ENCODE assay signal across 8 cellular contexts in genomic region chr17:76732734-76733617, GRCh38. TPM values are rescaled to one million over a fixed set of nuclear protein-coding genes. Genes with fewer than 3 reads are reported as not detected.
A peak's percentile ranks its signal among the peaks of the same experiment; 100 is the strongest.
DNase-seq lines count a peak whose midpoint lies in the region; ATAC-seq and TF ChIP-seq lines count a peak whose summit lies in the region.

No MANE protein-coding gene starts in this region.

- H3K4me2 ChIP-seq in OCI-LY1 (ENCODE audit: low read length) (peak overlapping the region; percentile 89), skeletal muscle satellite cell (ENCODE audit: low read length) (peak overlapping the region; percentile 94)

- DNase-seq in activated CD4-positive, alpha-beta T cell treated with anti-CD3 and anti-CD28 coated beads, Interleukin-2, amount 10 ng/mL, durations not matched to agents 24 days and 14 days: no peak
- no peak for DNase-seq in activated CD4-positive, alpha-beta T cell treated with anti-CD3 and anti-CD28 coated beads, Interleukin-2, amount 50 U/mL, for 48 hours
- DNase-seq in endodermal cell (peak; percentile 56), mucosa of descending colon (no peak), aorta (no peak)

- H3K27ac ChIP-seq in OCI-LY1 (ENCODE audit: low read depth, low read length, poor library complexity, severe bottlenecking) (peak overlapping the region; percentile 96), endodermal cell (ENCODE audit: low read depth, low read length) (peak overlapping the region; percentile 5), aorta (ENCODE audit: low read depth in 1 of 2, low read length in 2 of 2) (no peak overlapping the region)

- H3K4me1 Mint-ChIP-seq in activated CD4-positive, alpha-beta T cell treated with anti-CD3 and anti-CD28 coated beads, Interleukin-2, amount 10 ng/mL, durations not matched to agents 24 days and 14 days: peaks cover 40% of the 10 kb centered on the region
- peaks cover 15% of the 10 kb centered on the region for H3K4me1 Mint-ChIP-seq in endodermal cell

- H3K4me3 ChIP-seq in OCI-LY1 (ENCODE audit: low read depth, low read length, poor library complexity, severe bottlenecking) (peak overlapping the region; percentile 96), endodermal cell (ENCODE audit: low read length) (peak overlapping the region; percentile 90), skeletal muscle satellite cell (ENCODE audit: low read length) (peak overlapping the region; percentile 99), mucosa of descending colon (no peak overlapping the region), aorta (ENCODE audit: low read length in 2 of 2) (no peak overlapping the region)

- H3K36me3 ChIP-seq in OCI-LY1 (ENCODE audit: insufficient read depth, low read length): peaks cover 73% of the 10 kb centered on the region
- peaks cover 46% of the 10 kb centered on the region for H3K36me3 ChIP-seq in endodermal cell (ENCODE audit: control insufficient read depth, insufficient read depth, low read length)
- peaks cover 52% of the 10 kb centered on the region for H3K36me3 ChIP-seq in skeletal muscle satellite cell (ENCODE audit: insufficient read depth, low read length)
- H3K36me3 ChIP-seq in mucosa of descending colon (ENCODE audit: low read depth): no peaks in the 10 kb centered on the region
- H3K36me3 ChIP-seq in aorta (ENCODE audit: control insufficient read depth in 1 of 2, insufficient read depth in 2 of 2, low read length in 1 of 2): peaks cover 3 to 4% of the 10 kb centered on the region in 2 donors

- intact Hi-C loops in activated CD4-positive, alpha-beta T cell treated with anti-CD3 and anti-CD28 coated beads, Interleukin-2, amount 10 ng/mL, durations not matched to agents 24 days and 14 days (cut with micrococcal nuclease): loop anchor here (10.0 kb wide), 1 partner anchor 658 kb away; the partner anchor contains the start of genes GALR2, SRP68 and ZACN
- intact Hi-C loops in mucosa of descending colon (cut with DNase I, micrococcal nuclease) (no loop called here), aorta (cut with DNase I) (no loop called here)

- H3K9me3 ChIP-seq in OCI-LY1 (ENCODE audit: low read length): no peaks in the 10 kb centered on the region
- H3K9me3 ChIP-seq in endodermal cell (ENCODE audit: control insufficient read depth, low read length): no peaks in the 10 kb centered on the region
- no peaks in the 10 kb centered on the region for H3K9me3 ChIP-seq in skeletal muscle satellite cell (replicated peaks; ENCODE audit: low read length)
- no peaks in the 10 kb centered on the region for H3K9me3 ChIP-seq in mucosa of descending colon
- no peaks in the 10 kb centered on the region for H3K9me3 ChIP-seq in aorta (ENCODE audit: control insufficient read depth, low read length)

- peak overlapping the region; percentile 92 for H3K4me3 Mint-ChIP-seq in activated CD4-positive, alpha-beta T cell treated with anti-CD3 and anti-CD28 coated beads, Interleukin-2, amount 10 ng/mL, durations not matched to agents 24 days and 14 days
- peak overlapping the region; percentile 100 for H3K4me3 Mint-ChIP-seq in endodermal cell

- 98 to 100% methylated on average over 1 to 2 of the region's 3 CpGs for WGBS in endodermal cell (ENCODE audit: insufficient coverage in 1 of 2, insufficient read length in 1 of 2), 2 experiments
- 35 to 40% methylated on average over 3 of the region's 3 CpGs for WGBS in aorta, 2 donors

- H3K27me3 ChIP-seq in OCI-LY1 (ENCODE audit: insufficient read depth, low read length) (no peaks in the 10 kb centered on the region), endodermal cell (ENCODE audit: control insufficient read depth, insufficient read depth, low read length, poor library complexity, severe bottlenecking) (no peaks in the 10 kb centered on the region), skeletal muscle satellite cell (ENCODE audit: control insufficient read depth, insufficient read depth, low read length) (no peaks in the 10 kb centered on the region), aorta (ENCODE audit: control insufficient read depth in 1 of 2, insufficient read depth in 2 of 2, low read length in 1 of 2) (peaks cover 0 to 2% of the 10 kb centered on the region in 2 donors)

- no peaks in the 10 kb centered on the region for H3K9me3 Mint-ChIP-seq in activated CD4-positive, alpha-beta T cell treated with anti-CD3 and anti-CD28 coated beads, Interleukin-2, amount 10 ng/mL, durations not matched to agents 24 days and 14 days
- H3K9me3 Mint-ChIP-seq in endodermal cell: no peaks in the 10 kb centered on the region

- no peak overlapping the region for H2AFZ ChIP-seq in OCI-LY1 (ENCODE audit: low read length)

- no peak for TF ChIP-seq CTCF in OCI-LY1 (IDR thresholded peaks at IDR 0.05; ENCODE audit: low read length)
- no peak for TF ChIP-seq CTCF in endodermal cell (conservative IDR thresholded peaks at IDR 0.05)
- no peak for TF ChIP-seq CTCF in mucosa of descending colon (IDR thresholded peaks at IDR 0.05)

- H3K4me1 ChIP-seq in OCI-LY1 (ENCODE audit: insufficient read depth, low read length, severe bottlenecking) (peaks cover 58% of the 10 kb centered on the region), endodermal cell (ENCODE audit: control insufficient read depth, insufficient read depth, low read length) (peaks cover 5% of the 10 kb centered on the region), skeletal muscle satellite cell (ENCODE audit: control insufficient read depth, insufficient read depth, low read length) (peaks cover 30% of the 10 kb centered on the region), mucosa of descending colon (ENCODE audit: low read depth) (peaks cover 16% of the 10 kb centered on the region), aorta (ENCODE audit: control insufficient read depth in 1 of 2, insufficient read depth in 2 of 2, low read length in 2 of 2) (peaks cover 0 to 3% of the 10 kb centered on the region in 2 donors)

- peaks cover 37% of the 10 kb centered on the region for H3K79me2 ChIP-seq in OCI-LY1 (ENCODE audit: insufficient read depth, low read length)

- H3K27ac Mint-ChIP-seq in activated CD4-positive, alpha-beta T cell treated with anti-CD3 and anti-CD28 coated beads, Interleukin-2, amount 10 ng/mL, durations not matched to agents 24 days and 14 days: peak overlapping the region; percentile 51
- peak overlapping the region; percentile 62 for H3K27ac Mint-ChIP-seq in endodermal cell

- ATAC-seq in GM21447 (IDR thresholded peaks at IDR 0.05; ENCODE audit: unreplicated experiment) (no peak), mucosa of descending colon (no peak), aorta (ENCODE audit: low FRiP score) (no peak)

- H3K9ac ChIP-seq in OCI-LY1 (ENCODE audit: low read length): peak overlapping the region; percentile 35; the same call in 1 of the 2 replicates
- H3K9ac ChIP-seq in endodermal cell (ENCODE audit: extremely low read depth, low read length, poor library complexity, severe bottlenecking): no peak overlapping the region
- peak overlapping the region; percentile 99 for H3K9ac ChIP-seq in skeletal muscle satellite cell (ENCODE audit: low read depth, low read length)

- no peaks in the 10 kb centered on the region for H3K9me2 ChIP-seq in OCI-LY1 (ENCODE audit: low read depth, low read length)

- H3K27me3 Mint-ChIP-seq in activated CD4-positive, alpha-beta T cell treated with anti-CD3 and anti-CD28 coated beads, Interleukin-2, amount 10 ng/mL, durations not matched to agents 24 days and 14 days: no peaks in the 10 kb centered on the region
- no peaks in the 10 kb centered on the region for H3K27me3 Mint-ChIP-seq in endodermal cell (ENCODE audit: insufficient read depth)

- H3F3A ChIP-seq in OCI-LY1 (ENCODE audit: insufficient read depth, low read length): peaks cover 31% of the 10 kb centered on the region

- peaks cover 64% of the 10 kb centered on the region for H3K36me3 Mint-ChIP-seq in activated CD4-positive, alpha-beta T cell treated with anti-CD3 and anti-CD28 coated beads, Interleukin-2, amount 10 ng/mL, durations not matched to agents 24 days and 14 days (ENCODE audit: low read depth)
- H3K36me3 Mint-ChIP-seq in endodermal cell (ENCODE audit: low read depth): peaks cover 48% of the 10 kb centered on the region

- H4K20me1 ChIP-seq in OCI-LY1 (ENCODE audit: insufficient read depth, low read length): no peaks in the 10 kb centered on the region

RNA-seq across cellular contexts. Expression of gene SRSF2, which starts 4.2 kb away (rescaled TPM):
- total RNA-seq in activated CD4-positive, alpha-beta T cell treated with anti-CD3 and anti-CD28 coated beads, Interleukin-2, amount 10 ng/mL, durations not matched to agents 24 days and 14 days: 515 and 539 TPM in 2 replicates
- total RNA-seq in endodermal cell (100 to 1,000 TPM; 255 to 307 TPM), mucosa of descending colon (100 to 1,000 TPM; 130 to 166 (median 134) TPM), aorta (100 to 1,000 TPM; 133 to 134 TPM)
- polyA plus RNA-seq in endodermal cell (2013, experiment 1 of 2): 314 TPM
- polyA plus RNA-seq in endodermal cell (2013, experiment 2 of 2): 252 TPM
- 193 and 226 TPM in 2 replicates for total RNA-seq in skeletal muscle satellite cell (2012; rRNA removed)
- polyA plus RNA-seq in aorta: 100 to 1,000 TPM in 1 of 2 donors, 10 to 100 TPM in 1; 64.4 to 152 TPM

RNA-seq across cellular contexts. Expression of gene MFSD11, which starts 4.9 kb away (rescaled TPM):
- total RNA-seq in activated CD4-positive, alpha-beta T cell treated with anti-CD3 and anti-CD28 coated beads, Interleukin-2, amount 10 ng/mL, durations not matched to agents 24 days and 14 days: 15.1 and 15.3 TPM in 2 replicates
- 10 to 100 TPM; 29.3 to 33.3 TPM for total RNA-seq in endodermal cell
- polyA plus RNA-seq in endodermal cell (2013, experiment 1 of 2): 22.3 TPM
- polyA plus RNA-seq in endodermal cell (2013, experiment 2 of 2): 18.9 TPM
- total RNA-seq in skeletal muscle satellite cell (2012; rRNA removed): 24.6 and 27.7 TPM in 2 replicates
- total RNA-seq in mucosa of descending colon: 10 to 100 TPM; 31.2 to 38.2 (median 33.2) TPM
- total RNA-seq in aorta: 10 to 100 TPM; 24.5 to 38.2 TPM
- polyA plus RNA-seq in aorta: 10 to 100 TPM in 1 of 2 donors, 1 to 10 TPM in 1; 6.8 to 19.9 TPM

RNA-seq across cellular contexts. Expression of gene METTL23, which starts 6.3 kb away (rescaled TPM):
- 32.9 and 35.5 TPM in 2 replicates for total RNA-seq in activated CD4-positive, alpha-beta T cell treated with anti-CD3 and anti-CD28 coated beads, Interleukin-2, amount 10 ng/mL, durations not matched to agents 24 days and 14 days
- total RNA-seq in endodermal cell (10 to 100 TPM; 31.3 to 39.9 TPM), mucosa of descending colon (10 to 100 TPM; 22.5 to 30.4 (median 28.7) TPM), aorta (10 to 100 TPM; 26.8 to 27.9 TPM)
- polyA plus RNA-seq in endodermal cell (2013, experiment 1 of 2): 32.3 TPM
- polyA plus RNA-seq in endodermal cell (2013, experiment 2 of 2): 27.7 TPM
- total RNA-seq in skeletal muscle satellite cell (2012; rRNA removed): 25.1 and 32.2 TPM in 2 replicates
- 10 to 100 TPM; 28.5 to 37.5 TPM for polyA plus RNA-seq in aorta

RNA-seq across cellular contexts. Expression of gene JMJD6, which starts 6.6 kb away (rescaled TPM):
- total RNA-seq in activated CD4-positive, alpha-beta T cell treated with anti-CD3 and anti-CD28 coated beads, Interleukin-2, amount 10 ng/mL, durations not matched to agents 24 days and 14 days: 82.5 and 86.3 TPM in 2 replicates
- total RNA-seq in endodermal cell (10 to 100 TPM; 17.0 to 20.3 TPM), mucosa of descending colon (10 to 100 TPM; 27.0 to 56.3 (median 30.3) TPM), aorta (10 to 100 TPM; 36.5 to 55.4 TPM)
- polyA plus RNA-seq in endodermal cell (2013, experiment 1 of 2): 18.8 TPM
- 16.4 TPM for polyA plus RNA-seq in endodermal cell (2013, experiment 2 of 2)
- 21.0 and 22.7 TPM in 2 replicates for total RNA-seq in skeletal muscle satellite cell (2012; rRNA removed)
- polyA plus RNA-seq in aorta: 10 to 100 TPM; 29.3 to 82.5 TPM

RNA-seq across cellular contexts. Expression of gene MXRA7, which starts 22.2 kb away (rescaled TPM):
- 3.4 and 3.7 TPM in 2 replicates for total RNA-seq in activated CD4-positive, alpha-beta T cell treated with anti-CD3 and anti-CD28 coated beads, Interleukin-2, amount 10 ng/mL, durations not matched to agents 24 days and 14 days
- 10 to 100 TPM; 61.6 to 77.1 TPM for total RNA-seq in endodermal cell
- polyA plus RNA-seq in endodermal cell (2013, experiment 1 of 2): 64.6 TPM
- 58.4 TPM for polyA plus RNA-seq in endodermal cell (2013, experiment 2 of 2)
- 186 and 268 TPM in 2 replicates for total RNA-seq in skeletal muscle satellite cell (2012; rRNA removed)
- total RNA-seq in mucosa of descending colon: 100 to 1,000 TPM in 1 of 3 donors, 10 to 100 TPM in 2; 11.4 to 214 (median 24.5) TPM
- total RNA-seq in aorta: 100 to 1,000 TPM; 256 to 262 TPM
- polyA plus RNA-seq in aorta: 100 to 1,000 TPM; 357 to 465 TPM

Comparison
In these comparisons a context has a peak if more than half of its experiments do, and no peak if none do; other contexts are left out.
1. H3K27ac ChIP-seq: peak in OCI-LY1 (single experiment) and endodermal cell (single experiment); none in aorta (0 of 2).
2. H3K4me3 ChIP-seq: peak in OCI-LY1 (single experiment), endodermal cell (single experiment) and skeletal muscle satellite cell (single experiment); none in mucosa of descending colon (single experiment) and aorta (0 of 2).